23 cellular contexts compared by ENCODE assay signal in the genomic region with DNA sequence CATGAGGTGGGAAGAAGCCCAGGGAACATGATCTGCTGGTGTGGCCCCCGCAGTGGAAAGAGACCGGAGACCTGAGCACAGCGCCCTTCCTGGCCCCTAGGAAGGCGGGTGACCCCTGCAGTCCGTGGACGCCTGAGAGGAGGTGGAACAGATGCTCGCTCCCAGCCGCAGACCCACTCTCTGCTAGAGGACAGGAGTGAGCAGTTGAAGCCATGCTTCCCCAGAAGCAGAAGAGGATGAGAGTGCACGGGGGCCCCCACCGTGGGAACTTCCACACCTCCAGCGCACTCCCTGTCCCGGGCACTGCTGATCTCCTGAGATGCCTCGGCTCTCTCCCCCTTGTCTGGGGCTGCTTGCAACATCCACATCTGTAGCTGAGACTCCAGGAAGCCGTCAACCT.
"Had no signal": no experiment of that assay in that cellular context is flagged by ENCODE, and none has a peak within 500 bp of the region (broad histone marks: within the 10 kb centered on the region; RNA-seq: fewer than 3 reads in every experiment).

No MANE protein-coding gene starts in this region.

- H3K27ac Mint-ChIP-seq: memory B cell; mesothelial cell of epicardium; naive thymus-derived CD4-positive, alpha-beta T cell had no signal

- H3K27me3 ChIP-seq: hepatocyte, left lung had no signal

- H3K9me3 ChIP-seq: left lung, left ventricle myocardium inferior, lower lobe of right lung, mucosa of descending colon had no signal

- DNase-seq: hippocampal formation; hypothalamus; immature natural killer cell; islet precursor cell; kidney; kidney glomerular epithelial cell; left cardiac atrium; left colon; left lung; left ventricle myocardium inferior; lower lobe of right lung; mammary epithelial cell; mesenchymal stem cell; mesendoderm; midbrain; mucosa of descending colon; naive B cell; naive thymus-derived CD4-positive, alpha-beta T cell had no signal

- H3K4me1 Mint-ChIP-seq: immature natural killer cell, mesothelial cell of epicardium had no signal

- H3K4me3 Mint-ChIP-seq: immature natural killer cell, memory B cell, mesothelial cell of epicardium, naive B cell had no signal

- H3K4me3 ChIP-seq: hepatocyte, left lung, left ventricle myocardium inferior, lower lobe of right lung, lung, mucosa of descending colon had no signal

- H3K4me1 ChIP-seq: left lung, left ventricle myocardium inferior, lower lobe of right lung had no signal

- H3K27ac ChIP-seq: hepatocyte, left lung, left ventricle myocardium inferior, lower lobe of right lung had no signal

- ATAC-seq: left cardiac atrium; left colon; left lobe of liver; left lung; lower lobe of right lung; mucosa of descending colon; naive thymus-derived CD4-positive, alpha-beta T cell had no signal

- H3K27me3 Mint-ChIP-seq: memory B cell; naive B cell; naive thymus-derived CD4-positive, alpha-beta T cell had no signal

- H3K36me3 ChIP-seq: left ventricle myocardium inferior, lower lobe of right lung had no signal
